8 cellular contexts compared by ENCODE assay signal in genomic region chr17:36534881-36535668, GRCh38. TPM values are rescaled to one million over a fixed set of nuclear protein-coding genes. Genes with fewer than 3 reads are reported as not detected.
A peak's percentile ranks its signal among the peaks of the same experiment; 100 is the strongest.
DNase-seq lines count a peak whose midpoint lies in the region; ATAC-seq, FAIRE-seq and TF ChIP-seq lines count a peak whose summit lies in the region.

A gene with protein sequence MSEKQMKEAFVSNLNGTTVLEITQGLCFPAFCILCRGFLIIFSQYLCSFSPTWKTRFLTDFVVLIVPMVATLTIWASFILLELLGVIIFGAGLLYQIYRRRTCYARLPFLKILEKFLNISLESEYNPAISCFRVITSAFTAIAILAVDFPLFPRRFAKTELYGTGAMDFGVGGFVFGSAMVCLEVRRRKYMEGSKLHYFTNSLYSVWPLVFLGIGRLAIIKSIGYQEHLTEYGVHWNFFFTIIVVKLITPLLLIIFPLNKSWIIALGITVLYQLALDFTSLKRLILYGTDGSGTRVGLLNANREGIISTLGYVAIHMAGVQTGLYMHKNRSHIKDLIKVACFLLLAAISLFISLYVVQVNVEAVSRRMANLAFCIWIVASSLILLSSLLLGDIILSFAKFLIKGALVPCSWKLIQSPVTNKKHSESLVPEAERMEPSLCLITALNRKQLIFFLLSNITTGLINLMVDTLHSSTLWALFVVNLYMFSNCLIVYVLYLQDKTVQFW (plus strand): TSS chr17:36534987. CDS start chr17:36537102, 2,115 bp downstream.

- peak within 1 kb of the TSS; percentile 77 for H4K5ac ChIP-seq in mesendoderm (ENCODE audit: low read length)

- H3K18ac ChIP-seq in mesendoderm (ENCODE audit: low read length): peak within 1 kb of the TSS; percentile 40

- peaks cover 13 to 26% of the 10 kb centered on the region in 2 donors for H3K4me1 Mint-ChIP-seq in effector memory CD8-positive, alpha-beta T cell (ENCODE audit: low read depth in 2 of 2)

- H3K4me1 ChIP-seq in mesendoderm (ENCODE audit: control insufficient read depth, low read depth, low read length): peaks cover 8% of the 10 kb centered on the region

- peaks cover 12% of the 10 kb centered on the region for H3K36me3 ChIP-seq in mesendoderm (ENCODE audit: control insufficient read depth, insufficient read depth, low read length)

- no peak within 1 kb of the TSS for H2BK120ac ChIP-seq in mesendoderm (ENCODE audit: low read depth, low read length)

- peak within 1 kb of the TSS; percentile 76 for H2BK5ac ChIP-seq in mesendoderm (ENCODE audit: low read length)

- peak within 1 kb of the TSS; percentile 93 to 99 for H3K4me3 Mint-ChIP-seq in effector memory CD8-positive, alpha-beta T cell

- H3K23ac ChIP-seq in mesendoderm (ENCODE audit: low read length): peak within 1 kb of the TSS; percentile 68

- no peaks in the 10 kb centered on the region for H3K9me3 Mint-ChIP-seq in effector memory CD8-positive, alpha-beta T cell

- peak within 1 kb of the TSS; percentile 81 for H3K4ac ChIP-seq in mesendoderm (ENCODE audit: low read depth, low read length)

- peak within 1 kb of the TSS; percentile 66 for H2AK5ac ChIP-seq in mesendoderm (ENCODE audit: low read length)

- TF ChIP-seq CTCF in GM20000 (IDR thresholded peaks at IDR 0.05; ENCODE audit: extremely low read depth, missing control alignments): no peak

- peak within 1 kb of the TSS; percentile 95 for H3K9ac ChIP-seq in mesendoderm (ENCODE audit: low read length)

- WGBS in mesendoderm (ENCODE audit: extremely low coverage, insufficient coverage, low lambda C conversion rate): no CpG with 5 or more reads among the region's 82 CpGs

- H4K8ac ChIP-seq in mesendoderm (ENCODE audit: low read depth, low read length): no peak within 1 kb of the TSS

- H3K27me3 Mint-ChIP-seq in effector memory CD8-positive, alpha-beta T cell: no peaks in the 10 kb centered on the region

- DNase-seq in CMK (ENCODE audit: low read depth): peak; percentile 92
- peak; percentile 92 for DNase-seq in GM20000 (ENCODE audit: low spot score)
- DNase-seq in HTR-8/SVneo (ENCODE audit: insufficient read length, low spot score): peak; percentile 91
- peak; percentile 88 for DNase-seq in NOMO-1 treated with dmso at 0.1 percent for 144 hours (lab: John Stamatoyannopoulos, UW; ENCODE audit: unreplicated experiment)
- DNase-seq in activated CD8-positive, alpha-beta memory T cell treated with anti-CD3 and anti-CD28 coated beads for 4 hours (ENCODE audit: low read depth in 2 of 2): peak; percentile 73 to 78
- peak; percentile 76 to 83 (median 78) for DNase-seq in effector memory CD8-positive, alpha-beta T cell
- DNase-seq in mesendoderm: peak; percentile 97
- peak; percentile 83 for DNase-seq in stimulated activated CD8-positive, alpha-beta memory T cell treated with anti-CD3 and anti-CD28 coated beads, Interleukin-12 subunit alpha, Interleukin-12 subunit beta, amount 100 ng/mL, for 4 hours (ENCODE audit: low read depth)

- peak within 1 kb of the TSS; percentile 99 for H3K56ac ChIP-seq in mesendoderm (ENCODE audit: low read length)

- peak within 1 kb of the TSS; percentile 84 for H3K27ac ChIP-seq in mesendoderm (ENCODE audit: low read depth, low read length)

- H3K36me3 Mint-ChIP-seq in effector memory CD8-positive, alpha-beta T cell (ENCODE audit: insufficient read depth): peaks cover 20% of the 10 kb centered on the region

- H2BK15ac ChIP-seq in mesendoderm (replicated peaks; ENCODE audit: low read depth): no peak within 1 kb of the TSS

- peaks cover 23% of the 10 kb centered on the region for H3K79me2 ChIP-seq in mesendoderm (ENCODE audit: control insufficient read depth, insufficient read depth, low read length)

- H3K79me1 ChIP-seq in mesendoderm (ENCODE audit: low read length): peaks cover 23% of the 10 kb centered on the region

- ATAC-seq in effector memory CD8-positive, alpha-beta T cell (replicated peaks): peak; percentile 83

- no peaks in the 10 kb centered on the region for H3K27me3 ChIP-seq in mesendoderm (ENCODE audit: insufficient read depth, low read length, poor library complexity)

- H3K4me2 ChIP-seq in mesendoderm (ENCODE audit: low read length): peak within 1 kb of the TSS; percentile 90

- no peak for FAIRE-seq in HTR-8/SVneo (lab: Jason Lieb, UNC)

- peak within 1 kb of the TSS; percentile 96 to 97 for H3K27ac Mint-ChIP-seq in effector memory CD8-positive, alpha-beta T cell

- H3K4me3 ChIP-seq in mesendoderm (ENCODE audit: low read length): peak within 1 kb of the TSS; percentile 91

RNA-seq across cellular contexts. Expression of the gene that starts here (rescaled TPM):
- polyA plus RNA-seq in mesendoderm (2013, experiment 1 of 2): 27.8 TPM
- polyA plus RNA-seq in mesendoderm (2013, experiment 2 of 2): 27.6 TPM

Comparison
In these comparisons a context has a peak if more than half of its experiments do, and no peak if none do; other contexts are left out.
1. Peak in every context shown above with its lines: DNase-seq, ATAC-seq, H3K4me3 ChIP-seq and H3K27ac ChIP-seq.